Comparison of ENCODE assay signal across 8 cellular contexts in genomic region chr10:92291610-92291859, GRCh38. TPM values are rescaled to one million over a fixed set of nuclear protein-coding genes. Genes with fewer than 3 reads are reported as not detected.
DNase-seq lines count a peak whose midpoint lies in the region; ATAC-seq and TF ChIP-seq lines count a peak whose summit lies in the region.

No MANE protein-coding gene starts in this region.

- H3K4me1 Mint-ChIP-seq in CD14-positive monocyte = peaks cover 24% of the 10 kb centered on the region

- no peak for ATAC-seq in mucosa of descending colon

- H4K20me1 ChIP-seq in mammary epithelial cell (ENCODE audit: insufficient read depth, low read length) = peaks cover 3% of the 10 kb centered on the region

- peak overlapping the region; percentile 99 for H3K4me3 ChIP-seq in HUES64 (ENCODE audit: low read length)
- H3K4me3 ChIP-seq in mammary epithelial cell (replicated peaks in 1 of 3; ENCODE audit: insufficient read depth in 1 of 3, low read depth in 2 of 3, low read length in 3 of 3) = peak overlapping the region; percentile 64 to 96 (median 85)
- H3K4me3 ChIP-seq in mucosa of descending colon = peak overlapping the region; percentile 90

- WGBS in HUES64 = 0% methylated on average over 10 of the region's 10 CpGs
- WGBS in mammary epithelial cell (ENCODE audit: low coverage, missing lambda C conversion rate) = 0% methylated on average over 3 of the region's 10 CpGs

- H3K27ac ChIP-seq in HUES64 (ENCODE audit: low read depth, low read length) = peak overlapping the region; percentile 87
- H3K27ac ChIP-seq in mammary epithelial cell (ENCODE audit: insufficient read depth, low read depth, low read length) = peak overlapping the region; percentile 76

- peaks cover 28% of the 10 kb centered on the region for H3K36me3 ChIP-seq in HUES64 (ENCODE audit: insufficient read depth, low read length)
- H3K36me3 ChIP-seq in mammary epithelial cell (ENCODE audit: insufficient read depth, low read length) = peaks cover 5% of the 10 kb centered on the region
- peaks cover 4% of the 10 kb centered on the region for H3K36me3 ChIP-seq in mucosa of descending colon (ENCODE audit: low read depth)

- H3K27me3 Mint-ChIP-seq in CD14-positive monocyte (ENCODE audit: low read depth in 3 of 3) = peaks cover 2 to 5% (median 3%) of the 10 kb centered on the region in 3 donors

- H2AFZ ChIP-seq in mammary epithelial cell (ENCODE audit: low read depth, low read length) = peak overlapping the region; percentile 86

- intact Hi-C loops in CD14-positive monocyte (cut with micrococcal nuclease) = loop anchor here (2.0 to 5.0 kb wide), 3 partner anchors 51 to 204 kb away; no protein-coding TSS in a partner anchor
- intact Hi-C loops in mammary epithelial cell (cut with micrococcal nuclease) = loop anchor here (1.0 to 10.0 kb wide), 6 partner anchors 37 to 283 kb away; partner anchors contain the start of gene IDE
- intact Hi-C loops in mucosa of descending colon (cut with DNase I, micrococcal nuclease) = loop anchor here in 1 of 2 donors (5.0 kb wide), 1 partner anchor 49 kb away; no protein-coding TSS in a partner anchor

- H3K9me3 ChIP-seq in HUES64 (ENCODE audit: insufficient read depth, low read depth, low read length) = no peaks in the 10 kb centered on the region
- H3K9me3 ChIP-seq in mammary epithelial cell (replicated peaks; ENCODE audit: insufficient read depth, low read length) = no peaks in the 10 kb centered on the region
- no peaks in the 10 kb centered on the region for H3K9me3 ChIP-seq in mucosa of descending colon

- peak overlapping the region; percentile 20 to 87 (median 79) for H3K27ac Mint-ChIP-seq in CD14-positive monocyte

- peaks cover 55% of the 10 kb centered on the region for H3K79me2 ChIP-seq in mammary epithelial cell (ENCODE audit: insufficient read depth, low read length)

- in situ Hi-C loops in mammary epithelial cell (cut with MboI; ENCODE audit: low sequenced_read_pairs in 2 of 2) = loop anchor here (5.0 to 25.0 kb wide), 3 partner anchors 143 to 204 kb away; no protein-coding TSS in a partner anchor

- dilution Hi-C loops in mammary epithelial cell (cut with HindIII; ENCODE audit: low sequenced_read_pairs) = no loop called here

- TF ChIP-seq CTCF in CD14-positive monocyte (IDR thresholded peaks at IDR 0.05) = no peak
- no peak for TF ChIP-seq CTCF in mammary epithelial cell (conservative IDR thresholded peaks at IDR 0.05 in 1 of 2, IDR thresholded peaks at IDR 0.05 in 1 of 2; ENCODE audit: extremely low read depth in 1 of 2, insufficient read depth in 1 of 2, low read depth in 1 of 2, low read length in 2 of 2)
- TF ChIP-seq CTCF in mucosa of descending colon (IDR thresholded peaks at IDR 0.05) = no peak

- H3K4me1 ChIP-seq in HUES64 (ENCODE audit: insufficient read depth, low read length) (0 out of 2 replicates have a peak, but pooled peaks cover 3% of the 10 kb centered on the region), mammary epithelial cell (ENCODE audit: insufficient read depth, low read length) (peaks cover 6% of the 10 kb centered on the region), mucosa of descending colon (ENCODE audit: low read depth) (no peaks in the 10 kb centered on the region)

- peak overlapping the region; percentile 96 for H3K9ac ChIP-seq in HUES64 (ENCODE audit: low read depth, low read length)
- H3K9ac ChIP-seq in mammary epithelial cell (ENCODE audit: insufficient read depth, low read length) = peak overlapping the region; percentile 93

- peaks cover 10 to 16% of the 10 kb centered on the region in 2 donors for H3K36me3 Mint-ChIP-seq in CD14-positive monocyte

- H3K27me3 ChIP-seq in HUES64 (ENCODE audit: insufficient read depth, low read length) (no peaks in the 10 kb centered on the region), mammary epithelial cell (ENCODE audit: insufficient read depth, low read length) (no peaks in the 10 kb centered on the region)

- no peaks in the 10 kb centered on the region for H3K9me3 Mint-ChIP-seq in CD14-positive monocyte

- CTCF ChIA-PET in mammary epithelial cell (lab: Charles Lee; ENCODE audit: low non-redundant PET) = interaction anchor here (0.6 to 0.8 kb wide), 2 partner anchors 194 to 204 kb away, joined by 3 to 9 read pairs; no protein-coding TSS in a partner anchor

- no TSS peak for BruUV-seq in mammary epithelial cell (replicated peaks; lab: Mats Ljungman, UMichigan)

- peak overlapping the region; percentile 68 for H3K4me2 ChIP-seq in mammary epithelial cell (ENCODE audit: insufficient read depth, low read depth, low read length)

- H3K4me3 Mint-ChIP-seq in CD14-positive monocyte = peak overlapping the region; percentile 93 to 96

- DNase-seq in CD14-positive monocyte (ENCODE audit: low spot score) (no peak), mammary epithelial cell (no peak), mucosa of descending colon (no peak), NCI-H526 treated with DMSO at 0.1 percent for 48 hours (lab: John Stamatoyannopoulos, UW) (no peak), SIG-M5 treated with dmso at 0.1 percent for 504 hours (lab: John Stamatoyannopoulos, UW; ENCODE audit: unreplicated experiment) (no peak), H4 (ENCODE audit: low spot score) (no peak)
- no peak for DNase-seq in stimulated activated CD4-positive, alpha-beta T cell treated with anti-CD3 and anti-CD28 coated beads, Interleukin-12 subunit alpha, Interleukin-12 subunit beta, amount 100 ng/mL, for 4 hours

RNA-seq across cellular contexts. Expression of gene MARCHF5, which starts 0.6 kb away (rescaled TPM):
- polyA plus RNA-seq in CD14-positive monocyte = 10 to 100 TPM; 29.6 to 30.6 TPM
- 16.8 TPM for polyA plus RNA-seq in HUES64 (2013, experiment 1 of 2)
- polyA plus RNA-seq in HUES64 (2013, experiment 2 of 2) = 17.0 TPM
- 10 to 100 TPM; 16.5 to 53.0 TPM for total RNA-seq in mammary epithelial cell
- 22.3 TPM for polyA plus RNA-seq in mammary epithelial cell
- polyA minus RNA-seq in mammary epithelial cell = 62.0 TPM
- 10 to 100 TPM; 30.5 to 37.2 (median 33.3) TPM for total RNA-seq in mucosa of descending colon
- total RNA-seq in H4 (2014; rRNA removed; shearing (Covaris generic)) = 13.0 and 28.7 TPM in 2 replicates

RNA-seq across cellular contexts. Expression of gene CPEB3, which starts 0.7 kb away (rescaled TPM):
- polyA plus RNA-seq in CD14-positive monocyte = 1 to 10 TPM; 1.8 to 2.1 TPM
- 0.70 TPM for polyA plus RNA-seq in HUES64 (2013, experiment 1 of 2)
- 0.82 TPM for polyA plus RNA-seq in HUES64 (2013, experiment 2 of 2)
- 1 to 10 TPM; 1.2 to 1.5 TPM for total RNA-seq in mammary epithelial cell
- 0.17 TPM for polyA plus RNA-seq in mammary epithelial cell
- 3.0 TPM for polyA minus RNA-seq in mammary epithelial cell
- 10 to 100 TPM in 1 of 3 donors, 1 to 10 TPM in 2; 7.4 to 11.0 (median 8.2) TPM for total RNA-seq in mucosa of descending colon
- 0.16 and 0.56 TPM in 2 replicates for total RNA-seq in H4 (2014; rRNA removed; shearing (Covaris generic))
